ENCODE assay signal across 17 cellular contexts in the genomic region with DNA sequence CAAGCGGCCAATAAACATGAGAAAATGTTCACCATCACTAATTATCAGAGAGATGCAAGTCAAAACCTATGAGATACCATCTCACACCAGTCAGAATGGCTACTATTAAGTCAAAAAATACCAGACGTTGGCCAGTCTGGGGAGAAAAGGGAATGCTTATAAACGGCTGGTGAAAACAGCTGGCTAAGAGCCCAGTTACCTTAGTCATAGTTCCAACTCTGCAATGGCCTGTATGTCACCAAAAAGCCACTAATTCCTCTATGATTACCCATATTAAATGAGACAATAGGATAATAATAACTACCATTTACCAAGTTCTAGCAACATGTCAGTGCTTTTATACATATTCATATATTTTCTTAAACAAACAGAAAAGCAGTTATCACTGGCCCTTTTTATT. TPM values are rescaled to one million over a fixed set of nuclear protein-coding genes. Genes with fewer than 3 reads are reported as not detected.
DNase-seq lines count a peak whose midpoint lies in the region; ATAC-seq and TF ChIP-seq lines count a peak whose summit lies in the region.
"Had no signal": no experiment of that assay in that cellular context is flagged by ENCODE, and none has a peak within 500 bp of the region (broad histone marks: within the 10 kb centered on the region; RNA-seq: fewer than 3 reads in every experiment).

No MANE protein-coding gene starts in this region.

- no peak for TF ChIP-seq CTCF in AG09309 (IDR thresholded peaks at IDR 0.05; ENCODE audit: control insufficient read depth, insufficient read depth, low read depth, low read length, missing control alignments)
- no peak for TF ChIP-seq CTCF in IMR-90 (conservative IDR thresholded peaks at IDR 0.05; ENCODE audit: low read depth, low read length)
- TF ChIP-seq CTCF in chondrocyte (IDR thresholded peaks at IDR 0.05) = no peak
- no peak for TF ChIP-seq CTCF in left lung (IDR thresholded peaks at IDR 0.05)

- H2BK15ac ChIP-seq in IMR-90 (ENCODE audit: low read depth, low read length) = no peak overlapping the region

- intact Hi-C loops in IMR-90 (cut with micrococcal nuclease) = no loop called here
- intact Hi-C loops in left lung (cut with DNase I) = no loop called here

- no peak overlapping the region for H3K23ac ChIP-seq in IMR-90 (ENCODE audit: low read depth, low read length)

- POLR2A ChIA-PET in IMR-90 (lab: Charles Lee; ENCODE audit: unreplicated experiment) = no interaction called here
- POLR2A ChIA-PET in naive thymus-derived CD8-positive, alpha-beta T cell (lab: Charles Lee) = no interaction called here

- H2BK5ac ChIP-seq in IMR-90 (ENCODE audit: low read depth, low read length, poor library complexity, severe bottlenecking) = no peak overlapping the region

- in situ Hi-C loops in IMR-90 (cut with MboI; ENCODE audit: low sequenced_read_pairs) = no loop called here

- H3K4me1 ChIP-seq in IMR-90 (ENCODE audit: control insufficient read depth, insufficient read depth, low read length) (peaks cover 26% of the 10 kb centered on the region), left lung (peaks cover 8 to 22% of the 10 kb centered on the region in 2 donors)

- no peaks in the 10 kb centered on the region for H3K27me3 ChIP-seq in IMR-90 (ENCODE audit: control insufficient read depth, insufficient read depth, low read length)
- no peaks in the 10 kb centered on the region for H3K27me3 ChIP-seq in left lung
- H3K27me3 ChIP-seq: heart right ventricle had no signal

- H4K8ac ChIP-seq in IMR-90 (ENCODE audit: low read depth in 2 of 2, low read length in 2 of 2) = no peak overlapping the region

- peaks cover 30% of the 10 kb centered on the region for H3K9me1 ChIP-seq in IMR-90 (ENCODE audit: insufficient read depth, low read length)

- no peak overlapping the region for H2BK120ac ChIP-seq in IMR-90 (ENCODE audit: low read depth, low read length)

- WGBS in IMR-90 (ENCODE audit: extremely low coverage in 2 of 2, insufficient read length in 1 of 2), 2 experiments = no CpG with 5 or more reads among the region's 3 CpGs

- H3K4me1 Mint-ChIP-seq in chondrocyte (ENCODE audit: low read depth) = peaks cover 66% of the 10 kb centered on the region
- peaks cover 0 to 5% (median 0%) of the 10 kb centered on the region in 4 donors for H3K4me1 Mint-ChIP-seq in naive thymus-derived CD8-positive, alpha-beta T cell

- H3K4me3 Mint-ChIP-seq in chondrocyte (ENCODE audit: unreplicated experiment) = no peak overlapping the region
- no peak overlapping the region for H3K4me3 Mint-ChIP-seq in naive thymus-derived CD8-positive, alpha-beta T cell
- H3K4me3 Mint-ChIP-seq: activated naive CD8-positive, alpha-beta T cell had no signal

- CTCF ChIA-PET in IMR-90 (lab: Yijun Ruan, JAX) = interaction anchor here (1.3 kb wide), 1 partner anchor 254 kb away, joined by 3 read pairs; no protein-coding TSS in a partner anchor

- H2AK9ac ChIP-seq in IMR-90 (replicated peaks; ENCODE audit: low read depth, low read length, poor library complexity) = no peak overlapping the region

- no peak overlapping the region for H3K9ac ChIP-seq in IMR-90 (ENCODE audit: low read depth, low read length)

- no peaks in the 10 kb centered on the region for H3K36me3 ChIP-seq in IMR-90 (ENCODE audit: control insufficient read depth, insufficient read depth, low read length)
- peaks cover 0 to 15% of the 10 kb centered on the region in 2 donors for H3K36me3 ChIP-seq in left lung

- no peak for TF ChIP-seq RAD21 in IMR-90 (IDR thresholded peaks at IDR 0.05; ENCODE audit: low read length)

- H4K91ac ChIP-seq in IMR-90 (ENCODE audit: insufficient read depth, low read depth, low read length) = no peak overlapping the region

- no peaks in the 10 kb centered on the region for H3K9me3 Mint-ChIP-seq in chondrocyte (ENCODE audit: low read depth)
- no peaks in the 10 kb centered on the region for H3K9me3 Mint-ChIP-seq in naive thymus-derived CD8-positive, alpha-beta T cell

- H3K9me3 ChIP-seq in IMR-90 (ENCODE audit: control insufficient read depth, insufficient read depth, low read length) (no peaks in the 10 kb centered on the region), left lung (no peaks in the 10 kb centered on the region)
- H3K9me3 ChIP-seq: heart right ventricle had no signal

- H3K27ac Mint-ChIP-seq in chondrocyte (ENCODE audit: unreplicated experiment) = peak overlapping the region; percentile 70
- H3K27ac Mint-ChIP-seq in naive thymus-derived CD8-positive, alpha-beta T cell = no peak overlapping the region
- H3K27ac Mint-ChIP-seq: activated naive CD8-positive, alpha-beta T cell had no signal

- DNase-seq in AG09309 (ENCODE audit: low read depth) (peak; percentile 44), IMR-90 (peak; percentile 83), chondrocyte (ENCODE audit: low spot score) (no peak), left lung (no peak)
- DNase-seq in stimulated activated CD4-positive, alpha-beta T cell treated with anti-CD3 and anti-CD28 coated beads, Interleukin-4, amount 100 ng/mL, for 4 hours = no peak
- no peak for DNase-seq in naive thymus-derived CD8-positive, alpha-beta T cell
- DNase-seq: activated CD8-positive, alpha-beta memory T cell treated with anti-CD3 and anti-CD28 coated beads, Interleukin-2, amount 50 U/mL, for 4 hours; heart right ventricle; NCI-H1092; occipital lobe; stimulated activated CD4-positive, alpha-beta T cell treated with anti-CD3 and anti-CD28 coated beads, Interleukin-2, amount 100 ng/mL, for 24 hours; stimulated activated naive CD8-positive, alpha-beta T cell treated with anti-CD3 and anti-CD28 coated beads, Interleukin-15, Interleukin-2, amounts not matched to agents 100 U/mL and 50 U/mL, for 24 hours had no signal

- peak; percentile 44 for ATAC-seq in IMR-90 (ENCODE audit: low read depth)
- ATAC-seq in left lung = peak; percentile 9
- ATAC-seq in HG03469 (IDR thresholded peaks at IDR 0.05; ENCODE audit: unreplicated experiment) = no peak
- ATAC-seq in GM21515 (IDR thresholded peaks at IDR 0.05; ENCODE audit: unreplicated experiment) = no peak
- ATAC-seq in naive thymus-derived CD8-positive, alpha-beta T cell = no peak
- ATAC-seq: stimulated activated naive CD8-positive, alpha-beta T cell treated with anti-CD3 and anti-CD28 coated beads, Interleukin-15, Interleukin-2, amounts not matched to agents 100 U/mL and 50 U/mL, for 24 hours had no signal

- no peak overlapping the region for H3K18ac ChIP-seq in IMR-90 (ENCODE audit: low read depth, low read length)

- H4K20me1 ChIP-seq in IMR-90 (ENCODE audit: insufficient read depth, low read length) = peaks cover 7% of the 10 kb centered on the region; the same call in 1 of the 2 replicates

- no peak overlapping the region for H3K14ac ChIP-seq in IMR-90 (replicated peaks; ENCODE audit: low read depth, low read length)

- no peak overlapping the region for H2BK20ac ChIP-seq in IMR-90 (ENCODE audit: low read depth, low read length)

- H2AFZ ChIP-seq in IMR-90 (replicated peaks; ENCODE audit: low read length, poor library complexity) = no peak overlapping the region

- BruUV-seq in IMR-90 (replicated peaks; lab: Mats Ljungman, UMichigan) = no TSS peak

- no peak overlapping the region for H2AK5ac ChIP-seq in IMR-90 (ENCODE audit: low read depth, low read length)

- no peaks in the 10 kb centered on the region for H3K27me3 Mint-ChIP-seq in chondrocyte (ENCODE audit: low read depth)
- H3K27me3 Mint-ChIP-seq in naive thymus-derived CD8-positive, alpha-beta T cell = no peaks in the 10 kb centered on the region
- H3K27me3 Mint-ChIP-seq: activated naive CD8-positive, alpha-beta T cell had no signal

- no peak for TF ChIP-seq POLR2A in IMR-90 (IDR thresholded peaks at IDR 0.05; ENCODE audit: low read depth, low read length)

- H3K4me2 ChIP-seq in IMR-90 (ENCODE audit: low read depth, low read length) = no peak overlapping the region; the same call in 1 of the 2 replicates

- dilution Hi-C loops in IMR-90 (cut with HindIII; ENCODE audit: low sequenced_read_pairs, unreplicated experiment) = no loop called here

- H4K5ac ChIP-seq in IMR-90 (ENCODE audit: low read depth, low read length) = no peak overlapping the region

- H3K36me3 Mint-ChIP-seq in chondrocyte (ENCODE audit: low read depth) = peaks cover 11% of the 10 kb centered on the region
- peaks cover 2 to 36% (median 26%) of the 10 kb centered on the region in 3 donors for H3K36me3 Mint-ChIP-seq in naive thymus-derived CD8-positive, alpha-beta T cell

- H3K4ac ChIP-seq in IMR-90 (ENCODE audit: low read depth, low read length) = no peak overlapping the region

- H3K4me3 ChIP-seq in AG09309 (ENCODE audit: control insufficient read depth, low read depth, low read length) (no peak overlapping the region), IMR-90 (ENCODE audit: insufficient read depth, low read depth, low read length) (no peak overlapping the region), left lung (no peak overlapping the region)
- H3K4me3 ChIP-seq: heart right ventricle, lung had no signal

- H3K79me1 ChIP-seq in IMR-90 (ENCODE audit: low read depth in 1 of 2, low read length in 2 of 2) = peaks cover 15 to 42% of the 10 kb centered on the region in 2 experiments; a peak in 3 of 4 replicates

- no peak overlapping the region for H3K27ac ChIP-seq in IMR-90 (ENCODE audit: insufficient read depth, low read length)
- no peak overlapping the region for H3K27ac ChIP-seq in left lung
- H3K27ac ChIP-seq: C4-2B, heart right ventricle had no signal

- no peak overlapping the region for H3K56ac ChIP-seq in IMR-90 (ENCODE audit: extremely low read depth, insufficient read depth, low read length)

TF ChIP-seq in IMR-90, 13 proteins besides CTCF, POLR2A, EP300 and RAD21 (continues in another document):
- no peak for TF ChIP-seq BHLHE40 (IDR thresholded peaks at IDR 0.05; ENCODE audit: low read depth, low read length)
- no peak for TF ChIP-seq CHD1 (IDR thresholded peaks at IDR 0.05; ENCODE audit: low read depth, low read length)
- no peak for TF ChIP-seq RCOR1 (IDR thresholded peaks at IDR 0.05; ENCODE audit: insufficient replicate concordance, low read length)
- TF ChIP-seq CEBPB (IDR thresholded peaks at IDR 0.05; ENCODE audit: low read depth, low read length) = 0 out of 2 replicates have a peak, but pooled peaks have one; percentile 12

RNA-seq across cellular contexts. Expression of a gene that starts 42.9 kb away (rescaled TPM):
- total RNA-seq in IMR-90 (2012; rRNA removed) (0.56 and 0.90 TPM in 2 replicates), chondrocyte (6.2 to 9.1 TPM (median 7.1 TPM) in 3 replicates), left lung (1 to 10 TPM; 2.7 to 6.1 TPM)
- polyA plus RNA-seq in IMR-90 (2012; rRNA removed) = 2.7 and 3.7 TPM in 2 replicates
- polyA plus RNA-seq in IMR-90 (2012; cell fraction: cytosol; rRNA removed) = 0.13 and 0.50 TPM in 2 replicates
- polyA plus RNA-seq in IMR-90 (2012; cell fraction: nucleus; rRNA removed; ENCODE audit: low replicate concordance) = 27.7 and 76.4 TPM in 2 replicates
- total RNA-seq in naive thymus-derived CD8-positive, alpha-beta T cell = 10 to 100 TPM in 1 of 2 experiments, 1 to 10 TPM in 1; 8.0 to 10.6 TPM
- polyA plus RNA-seq in naive thymus-derived CD8-positive, alpha-beta T cell = 1 to 10 TPM in 2 of 3 donors, under 1 TPM in 1; 0.84 to 1.8 (median 1.5) TPM

RNA-seq across cellular contexts. Expression of a gene that starts 52.9 kb away (rescaled TPM):
- total RNA-seq in IMR-90 (2012; rRNA removed) (12.0 and 22.5 TPM in 2 replicates), chondrocyte (21.5 to 33.7 TPM (median 22.2 TPM) in 3 replicates), left lung (10 to 100 TPM in 1 of 2 donors, 1 to 10 TPM in 1; 8.3 to 12.1 TPM)
- polyA plus RNA-seq in IMR-90 (2012; rRNA removed) = 3.6 and 7.5 TPM in 2 replicates
- polyA plus RNA-seq in IMR-90 (2012; cell fraction: cytosol; rRNA removed) = 0.84 and 1.8 TPM in 2 replicates
- polyA plus RNA-seq in IMR-90 (2012; cell fraction: nucleus; rRNA removed; ENCODE audit: low replicate concordance) = 9.5 and 19.7 TPM in 2 replicates
- total RNA-seq in naive thymus-derived CD8-positive, alpha-beta T cell = 10 to 100 TPM; 16.1 to 22.2 TPM
- polyA plus RNA-seq in naive thymus-derived CD8-positive, alpha-beta T cell = 1 to 10 TPM; 1.2 to 4.1 (median 3.6) TPM

Comparison
In these comparisons a context has a peak if more than half of its experiments do, and no peak if none do; other contexts are left out.
1. DNase-seq: peak in AG09309 (single experiment) and IMR-90 (single experiment); none in chondrocyte (single experiment), left lung (0 of 2), stimulated activated CD4-positive, alpha-beta T cell treated with anti-CD3 and anti-CD28 coated beads, Interleukin-4, amount 100 ng/mL, for 4 hours (0 of 2) and naive thymus-derived CD8-positive, alpha-beta T cell (0 of 10).
2. ATAC-seq: peak in IMR-90 (single experiment) and left lung (single experiment); none in HG03469 (single experiment), GM21515 (single experiment) and naive thymus-derived CD8-positive, alpha-beta T cell (0 of 2).